ENCODE assay signal across 9 cellular contexts in genomic region chr10:86389441-86390193, GRCh38. TPM values are rescaled to one million over a fixed set of nuclear protein-coding genes. Genes with fewer than 3 reads are reported as not detected.
DNase-seq lines count a peak whose midpoint lies in the region; ATAC-seq and TF ChIP-seq lines count a peak whose summit lies in the region.
"Had no signal": no experiment of that assay in that cellular context is flagged by ENCODE, and none has a peak within 500 bp of the region (broad histone marks: within the 10 kb centered on the region; RNA-seq: fewer than 3 reads in every experiment).

No MANE protein-coding gene starts in this region.

- H3K27me3 Mint-ChIP-seq in activated CD4-positive, alpha-beta T cell treated with anti-CD3 and anti-CD28 coated beads, Interleukin-2, amount 10 ng/mL, durations not matched to agents 24 days and 14 days = peaks cover 48% of the 10 kb centered on the region
- peaks cover 31% of the 10 kb centered on the region for H3K27me3 Mint-ChIP-seq in activated CD8-positive, alpha-beta T cell treated with anti-CD3 and anti-CD28 coated beads, Interleukin-2, amount 10 ng/mL, durations not matched to agents 7 days and 5 days (ENCODE audit: low read depth)
- H3K27me3 Mint-ChIP-seq in Caco-2 (ENCODE audit: insufficient read depth, unreplicated experiment) = peaks cover 12% of the 10 kb centered on the region

- H3K9me3 ChIP-seq in heart right ventricle (no peaks in the 10 kb centered on the region), skeletal muscle tissue (ENCODE audit: control insufficient read depth in 3 of 3, low read length in 3 of 3) (no peaks in the 10 kb centered on the region), Caco-2 (no peaks in the 10 kb centered on the region)

- 16 to 18% methylated on average over 53 of the region's 53 CpGs for WGBS in heart right ventricle, 2 donors

- peaks cover 0 to 11% (median 6%) of the 10 kb centered on the region in 9 donors for H3K4me1 ChIP-seq in heart right ventricle
- peaks cover 0 to 3% (median 0%) of the 10 kb centered on the region in 3 donors for H3K4me1 ChIP-seq in skeletal muscle tissue (ENCODE audit: control insufficient read depth in 3 of 3, insufficient read depth in 3 of 3, low read length in 3 of 3)
- H3K4me1 ChIP-seq in Caco-2 = no peaks in the 10 kb centered on the region

- H3K4me3 ChIP-seq in heart right ventricle (peak overlapping the region in 8 of 10 donors; percentile 3 to 45 (median 28)), skeletal muscle tissue (ENCODE audit: low read length in 3 of 3) (peak overlapping the region; percentile 13 to 43 (median 29)), Caco-2 (ENCODE audit: low read depth, low read length) (no peak overlapping the region)
- H3K4me3 ChIP-seq: BLaER1 treated with 17β-estradiol and CSF1 and Interleukin-3, amounts not matched to agents 10 nM and 100 nM had no signal

- H3K9ac ChIP-seq in skeletal muscle tissue (ENCODE audit: low read depth in 1 of 3, low read length in 3 of 3) = no peak overlapping the region
- H3K9ac ChIP-seq: BLaER1 treated with 17β-estradiol and CSF1 and Interleukin-3, amounts not matched to agents 10 nM and 100 nM had no signal

- TF ChIP-seq CTCF in heart right ventricle (IDR thresholded peaks at IDR 0.05) (no peak), Caco-2 (IDR thresholded peaks at IDR 0.05; ENCODE audit: insufficient read depth in 1 of 2, low read depth in 1 of 2, low read length in 1 of 2, severe bottlenecking in 1 of 2, unreplicated experiment in 1 of 2) (no peak)

- peak overlapping the region; percentile 75 for H3K4me3 Mint-ChIP-seq in activated CD4-positive, alpha-beta T cell treated with anti-CD3 and anti-CD28 coated beads, Interleukin-2, amount 10 ng/mL, durations not matched to agents 24 days and 14 days
- H3K4me3 Mint-ChIP-seq in activated CD8-positive, alpha-beta T cell treated with anti-CD3 and anti-CD28 coated beads, Interleukin-2, amount 10 ng/mL, durations not matched to agents 7 days and 5 days = peak overlapping the region; percentile 72
- no peak overlapping the region for H3K4me3 Mint-ChIP-seq in Caco-2 (ENCODE audit: unreplicated experiment)

- BruUV-seq in Caco-2 (replicated peaks; lab: Mats Ljungman, UMichigan) = no TSS peak

- POLR2A ChIA-PET in activated CD8-positive, alpha-beta T cell treated with anti-CD3 and anti-CD28 coated beads, Interleukin-2, amount 10 ng/mL, durations not matched to agents 7 days and 5 days (lab: Charles Lee) = interaction anchor here (0.6 to 1.3 kb wide), 2 partner anchors 10 to 13 kb away, joined by 5 to 8 read pairs; no protein-coding TSS in a partner anchor
- POLR2A ChIA-PET in Caco-2 (lab: Charles Lee) = no interaction called here

- intact Hi-C loops in activated CD4-positive, alpha-beta T cell treated with anti-CD3 and anti-CD28 coated beads, Interleukin-2, amount 10 ng/mL, durations not matched to agents 24 days and 14 days (cut with micrococcal nuclease) = no loop called here
- intact Hi-C loops in heart right ventricle (cut with DNase I) = no loop called here
- intact Hi-C loops in Caco-2 (cut with micrococcal nuclease; ENCODE audit: unreplicated experiment) = no loop called here

- CTCF ChIA-PET in activated CD8-positive, alpha-beta T cell treated with anti-CD3 and anti-CD28 coated beads, Interleukin-2, amount 10 ng/mL, durations not matched to agents 7 days and 5 days (lab: Charles Lee) = interaction anchor here (1.7 to 2.8 kb wide), 3 partner anchors 11 to 195 kb away, joined by 3 to 16 read pairs (median 10); partner anchors contain the start of gene WAPL
- CTCF ChIA-PET in Caco-2 (lab: Charles Lee) = no interaction called here

- H3K27ac Mint-ChIP-seq in activated CD4-positive, alpha-beta T cell treated with anti-CD3 and anti-CD28 coated beads, Interleukin-2, amount 10 ng/mL, durations not matched to agents 24 days and 14 days = no peak overlapping the region
- no peak overlapping the region for H3K27ac Mint-ChIP-seq in activated CD8-positive, alpha-beta T cell treated with anti-CD3 and anti-CD28 coated beads, Interleukin-2, amount 10 ng/mL, durations not matched to agents 7 days and 5 days
- no peak overlapping the region for H3K27ac Mint-ChIP-seq in Caco-2 (ENCODE audit: unreplicated experiment)

- no peaks in the 10 kb centered on the region for H3K36me3 Mint-ChIP-seq in activated CD4-positive, alpha-beta T cell treated with anti-CD3 and anti-CD28 coated beads, Interleukin-2, amount 10 ng/mL, durations not matched to agents 24 days and 14 days (ENCODE audit: low read depth)
- H3K36me3 Mint-ChIP-seq in activated CD8-positive, alpha-beta T cell treated with anti-CD3 and anti-CD28 coated beads, Interleukin-2, amount 10 ng/mL, durations not matched to agents 7 days and 5 days (ENCODE audit: low read depth) = no peaks in the 10 kb centered on the region
- no peaks in the 10 kb centered on the region for H3K36me3 Mint-ChIP-seq in Caco-2 (ENCODE audit: insufficient read depth, unreplicated experiment)

- no peaks in the 10 kb centered on the region for H3K9me3 Mint-ChIP-seq in activated CD4-positive, alpha-beta T cell treated with anti-CD3 and anti-CD28 coated beads, Interleukin-2, amount 10 ng/mL, durations not matched to agents 24 days and 14 days
- no peaks in the 10 kb centered on the region for H3K9me3 Mint-ChIP-seq in activated CD8-positive, alpha-beta T cell treated with anti-CD3 and anti-CD28 coated beads, Interleukin-2, amount 10 ng/mL, durations not matched to agents 7 days and 5 days (ENCODE audit: insufficient read depth)
- no peaks in the 10 kb centered on the region for H3K9me3 Mint-ChIP-seq in Caco-2 (ENCODE audit: unreplicated experiment)

- H3K27ac ChIP-seq in heart right ventricle (no peak overlapping the region), skeletal muscle tissue (ENCODE audit: low read depth, low read length) (no peak overlapping the region)
- H3K27ac ChIP-seq: BLaER1 treated with 17β-estradiol and CSF1 and Interleukin-3, amounts not matched to agents 10 nM and 100 nM had no signal

- H3K36me3 ChIP-seq in heart right ventricle (no peaks in the 10 kb centered on the region), skeletal muscle tissue (ENCODE audit: control insufficient read depth in 3 of 3, insufficient read depth in 3 of 3, low read length in 3 of 3) (no peaks in the 10 kb centered on the region), Caco-2 (ENCODE audit: control insufficient read depth, insufficient read depth, low read length) (no peaks in the 10 kb centered on the region)
- H3K36me3 ChIP-seq: BLaER1 treated with 17β-estradiol and CSF1 and Interleukin-3, amounts not matched to agents 10 nM and 100 nM had no signal

- H3K27me3 ChIP-seq in heart right ventricle (peaks cover 5 to 77% (median 55%) of the 10 kb centered on the region in 7 donors), skeletal muscle tissue (ENCODE audit: control insufficient read depth in 3 of 3, insufficient read depth in 3 of 3, low read length in 3 of 3) (peaks cover 28 to 48% (median 45%) of the 10 kb centered on the region in 3 donors), Caco-2 (replicated peaks; ENCODE audit: control insufficient read depth, insufficient read depth, low read length) (no peaks in the 10 kb centered on the region)
- H3K27me3 ChIP-seq: BLaER1 treated with 17β-estradiol and CSF1 and Interleukin-3, amounts not matched to agents 10 nM and 100 nM had no signal

- peak; percentile 70 for DNase-seq in activated CD4-positive, alpha-beta T cell treated with anti-CD3 and anti-CD28 coated beads, Interleukin-2, amount 10 ng/mL, durations not matched to agents 24 days and 14 days
- no peak for DNase-seq in activated CD4-positive, alpha-beta T cell treated with anti-CD3 and anti-CD28 coated beads, Interleukin-2, amount 50 U/mL, for 4 hours
- no peak for DNase-seq in activated CD8-positive, alpha-beta T cell treated with anti-CD3 and anti-CD28 coated beads, Interleukin-2, amount 10 ng/mL, durations not matched to agents 7 days and 5 days
- peak in 1 of 2 donors; percentile 26 for DNase-seq in heart right ventricle
- no peak for DNase-seq in Caco-2
- DNase-seq in AG08395 (ENCODE audit: low spot score) = no peak

- ATAC-seq in HG02870 (IDR thresholded peaks at IDR 0.05; ENCODE audit: unreplicated experiment) (peak; percentile 61), heart right ventricle (peak in 7 of 8 donors; percentile 22 to 75 (median 46))
- ATAC-seq in activated CD8-positive, alpha-beta T cell treated with anti-CD3 and anti-CD28 coated beads, Interleukin-2, amount 10 ng/mL, durations not matched to agents 7 days and 5 days = peak; percentile 66

- peaks cover 3% of the 10 kb centered on the region for H3K4me1 Mint-ChIP-seq in activated CD4-positive, alpha-beta T cell treated with anti-CD3 and anti-CD28 coated beads, Interleukin-2, amount 10 ng/mL, durations not matched to agents 24 days and 14 days
- H3K4me1 Mint-ChIP-seq in activated CD8-positive, alpha-beta T cell treated with anti-CD3 and anti-CD28 coated beads, Interleukin-2, amount 10 ng/mL, durations not matched to agents 7 days and 5 days (ENCODE audit: low read depth) = peaks cover 3% of the 10 kb centered on the region
- peaks cover 6% of the 10 kb centered on the region for H3K4me1 Mint-ChIP-seq in Caco-2 (ENCODE audit: low read depth, unreplicated experiment)

RNA-seq across cellular contexts. Expression of gene GRID1, which starts 23.0 kb away (rescaled TPM):
- total RNA-seq in activated CD4-positive, alpha-beta T cell treated with anti-CD3 and anti-CD28 coated beads, Interleukin-2, amount 10 ng/mL, durations not matched to agents 24 days and 14 days = not detected in 2 replicates
- total RNA-seq in activated CD8-positive, alpha-beta T cell treated with anti-CD3 and anti-CD28 coated beads, Interleukin-2, amount 10 ng/mL, durations not matched to agents 7 days and 5 days = not detected
- total RNA-seq in heart right ventricle (1 to 10 TPM in 9 of 10 donors, under 1 TPM in 1; 0.77 to 3.4 (median 1.9) TPM), skeletal muscle tissue (2.1 TPM), Caco-2 (2022) (6.9 and 8.0 TPM in 2 replicates)
- polyA plus RNA-seq in heart right ventricle = 1 to 10 TPM in 1 of 2 donors, under 1 TPM in 1; 0.44 to 1.2 TPM
